33 cellular contexts compared by ENCODE assay signal in genomic region chr6:29564875-29565274, GRCh38. TPM values are rescaled to one million over a fixed set of nuclear protein-coding genes. Genes with fewer than 3 reads are reported as not detected.
DNase-seq lines count a peak whose midpoint lies in the region; ATAC-seq, FAIRE-seq and TF ChIP-seq lines count a peak whose summit lies in the region.
"Had no signal": no experiment of that assay in that cellular context is flagged by ENCODE, and none has a peak within 500 bp of the region (broad histone marks: within the 10 kb centered on the region; RNA-seq: fewer than 3 reads in every experiment).

No MANE protein-coding gene starts in this region.

- H3K9me3 ChIP-seq in RWPE2 (ENCODE audit: severe bottlenecking) = no peaks in the 10 kb centered on the region
- H3K9me3 ChIP-seq in H1 (ENCODE audit: insufficient read depth in 2 of 2, low read depth in 1 of 2, low read length in 1 of 2) = no peaks in the 10 kb centered on the region
- no peaks in the 10 kb centered on the region for H3K9me3 ChIP-seq in psoas muscle
- H3K9me3 ChIP-seq in MG63 = no peaks in the 10 kb centered on the region
- H3K9me3 ChIP-seq: esophagus muscularis mucosa, heart right ventricle, pancreas had no signal

- DNase-seq in GM10248 (ENCODE audit: extremely low spot score) (peak; percentile 22), RWPE2 (ENCODE audit: low spot score) (no peak), H1 (ENCODE audit: low read depth in 1 of 2, low spot score in 2 of 2) (no peak), psoas muscle (no peak), MG63 (no peak), NCI-H187 treated with DMSO at 0.1 percent for 48 hours (lab: John Stamatoyannopoulos, UW) (no peak)
- DNase-seq: activated CD4-positive, alpha-beta T cell treated with anti-CD3 and anti-CD28 coated beads for 4 hours; activated T-cell treated with anti-CD3 and anti-CD28 coated beads for 4 hours; anterior cingulate cortex; C1 segment of cervical spinal cord; cortex of kidney; endodermal cell; foreskin keratinocyte; heart right ventricle; KG1; left cardiac atrium; NCI-H1417 treated with DMSO at 0.1 percent for 48 hours; NCI-H345; pancreas; stimulated activated CD4-positive, alpha-beta T cell treated with anti-CD3 and anti-CD28 coated beads, Interleukin-2, amount 100 ng/mL, for 48 hours; T-helper 2 cell had no signal

- no peak overlapping the region for H2BK120ac ChIP-seq in H1 (replicated peaks; ENCODE audit: low read depth, low read length)

- no peak overlapping the region for H3K18ac ChIP-seq in H1 (ENCODE audit: extremely low read depth, low read length)

- peaks cover 21% of the 10 kb centered on the region for H3K27me3 ChIP-seq in RWPE2 (ENCODE audit: insufficient read depth, poor library complexity, severe bottlenecking)
- H3K27me3 ChIP-seq in H1 (replicated peaks in 1 of 4; ENCODE audit: control insufficient read depth in 3 of 4, extremely low read depth in 1 of 4, insufficient read depth in 3 of 4, low read length in 3 of 4) = no peaks in the 10 kb centered on the region
- H3K27me3 ChIP-seq in psoas muscle (ENCODE audit: insufficient read depth in 3 of 3, low read length in 2 of 3) = peaks cover 0 to 4% (median 0%) of the 10 kb centered on the region in 3 donors
- no peaks in the 10 kb centered on the region for H3K27me3 ChIP-seq in MG63

- TF ChIP-seq CTCF in GM10248 (IDR thresholded peaks at IDR 0.05; ENCODE audit: control extremely low read depth, extremely low read depth, low read depth, missing control alignments) = no peak
- TF ChIP-seq CTCF in RWPE2 (IDR thresholded peaks at IDR 0.05; ENCODE audit: poor library complexity, severe bottlenecking) = no peak
- no peak for TF ChIP-seq CTCF in H1 (IDR thresholded peaks at IDR 0.05; ENCODE audit: control extremely low read depth in 1 of 3, insufficient read depth in 1 of 3, low read depth in 1 of 3, low read length in 3 of 3)
- TF ChIP-seq CTCF in psoas muscle (IDR thresholded peaks at IDR 0.05) = no peak

- H3K79me1 ChIP-seq in H1 (ENCODE audit: low read depth, low read length) = no peaks in the 10 kb centered on the region

- CTCF ChIA-PET in GM10248 (lab: Yijun Ruan, JAX) (interaction anchor here (1.1 to 1.7 kb wide), 2 partner anchors 13 to 24 kb away, joined by 3 read pairs; no protein-coding TSS in a partner anchor), H1 (lab: Charles Lee; ENCODE audit: partially characterized antibody) (interaction anchor here (1.3 kb wide), 1 partner anchor 24 kb away, joined by 4 read pairs; no protein-coding TSS in a partner anchor)

- H3K9ac ChIP-seq in H1 (replicated peaks in 1 of 4; ENCODE audit: extremely low read depth in 1 of 4, low read depth in 3 of 4, low read length in 3 of 4) = no peak overlapping the region

- FAIRE-seq in H1 (lab: Jason Lieb, UNC) = no peak
- FAIRE-seq: GM12891, pancreas had no signal

- no peaks in the 10 kb centered on the region for H3K4me1 ChIP-seq in RWPE2 (ENCODE audit: insufficient read depth, poor library complexity, severe bottlenecking)
- H3K4me1 ChIP-seq in H1 (replicated peaks in 1 of 4; ENCODE audit: control insufficient read depth in 3 of 4, insufficient read depth in 4 of 4, low read length in 3 of 4) = peaks cover 0 to under 1% (median 0%) of the 10 kb centered on the region in 4 experiments; a peak in 1 of 7 replicates
- H3K4me1 ChIP-seq in psoas muscle = no peaks in the 10 kb centered on the region
- H3K4me1 ChIP-seq: esophagus muscularis mucosa, foreskin keratinocyte had no signal

- H3K27ac ChIP-seq in RWPE2 (ENCODE audit: poor library complexity, severe bottlenecking) = no peak overlapping the region
- no peak overlapping the region for H3K27ac ChIP-seq in H1 (ENCODE audit: low read depth, low read length)
- no peak overlapping the region for H3K27ac ChIP-seq in psoas muscle
- H3K27ac ChIP-seq: esophagus muscularis mucosa, foreskin keratinocyte, heart right ventricle, pancreas had no signal

- no peak overlapping the region for H3K4me3 ChIP-seq in RWPE2 (ENCODE audit: severe bottlenecking)
- no peak overlapping the region for H3K4me3 ChIP-seq in H1 (ENCODE audit: extremely low read depth in 1 of 4, insufficient read depth in 2 of 4, low read depth in 3 of 4, low read length in 4 of 4)
- H3K4me3 ChIP-seq in psoas muscle = no peak overlapping the region
- H3K4me3 ChIP-seq in MG63 = no peak overlapping the region
- H3K4me3 ChIP-seq: esophagus muscularis mucosa, GM23338, heart right ventricle, pancreas had no signal

- ATAC-seq in GM19395 (IDR thresholded peaks at IDR 0.05; ENCODE audit: unreplicated experiment) (peak; percentile 58), RWPE2 (ENCODE audit: low read depth) (0 out of 3 replicates have a peak, but pooled peaks have one; percentile 35), psoas muscle (no peak), GM18858 (IDR thresholded peaks at IDR 0.05; ENCODE audit: unreplicated experiment) (no peak)
- ATAC-seq: activated naive CD4-positive, alpha-beta T cell treated with anti-CD3 and anti-CD28 coated beads, Interleukin-2, amount 50 U/mL, for 72 hours; foreskin keratinocyte; GM23338; heart right ventricle; left cardiac atrium; pancreas had no signal

- no peaks in the 10 kb centered on the region for H4K20me1 ChIP-seq in H1 (replicated peaks in 1 of 2; ENCODE audit: control insufficient read depth in 1 of 2, insufficient read depth in 2 of 2, low read length in 2 of 2)

- no peak overlapping the region for H4K5ac ChIP-seq in H1 (ENCODE audit: insufficient read length, low read depth, low read length)

- no peak overlapping the region for H3K14ac ChIP-seq in H1 (ENCODE audit: insufficient read length)

- no peak for TF ChIP-seq POLR2A in H1 (IDR thresholded peaks at IDR 0.05; ENCODE audit: control extremely low read depth in 1 of 2, low read depth in 2 of 2, low read length in 2 of 2)

- H4K8ac ChIP-seq in H1 (ENCODE audit: extremely low read depth, insufficient read depth, low read length) = no peak overlapping the region

- TF ChIP-seq RAD21 in H1 (IDR thresholded peaks at IDR 0.05 in 1 of 2, conservative IDR thresholded peaks at IDR 0.05 in 1 of 2; ENCODE audit: low read depth in 2 of 2, low read length in 2 of 2) = no peak

- no peak overlapping the region for H3K4me2 ChIP-seq in H1 (ENCODE audit: insufficient read depth in 1 of 2, low read depth in 2 of 2, low read length in 2 of 2)
- H3K4me2 ChIP-seq: GM23338 had no signal

- no peak overlapping the region for H2AK5ac ChIP-seq in H1 (ENCODE audit: low read depth, low read length)

- H2AFZ ChIP-seq in H1 (ENCODE audit: low read length) = no peak overlapping the region

- H3K23ac ChIP-seq in H1 (ENCODE audit: insufficient read length) = no peak overlapping the region

- no peak overlapping the region for H3K4ac ChIP-seq in H1 (replicated peaks; ENCODE audit: insufficient read length, low read depth, low read length)

- intact Hi-C loops in psoas muscle (cut with DNase I) = no loop called here

- no peak overlapping the region for H3K56ac ChIP-seq in H1 (replicated peaks; ENCODE audit: insufficient read length, low read depth, low read length)

- H3K79me2 ChIP-seq in H1 (ENCODE audit: control insufficient read depth in 1 of 2, insufficient read depth in 2 of 2, low read length in 2 of 2) = no peaks in the 10 kb centered on the region

- no peak overlapping the region for H2BK12ac ChIP-seq in H1 (ENCODE audit: low read depth, low read length)

- POLR2A ChIA-PET in GM10248 (lab: Yijun Ruan, JAX) = no interaction called here
- POLR2A ChIA-PET in H1 (lab: Charles Lee; ENCODE audit: partially characterized antibody) = no interaction called here

- H4K91ac ChIP-seq in H1 (replicated peaks; ENCODE audit: insufficient read length, low read length) = no peak overlapping the region

- H2BK5ac ChIP-seq in H1 (ENCODE audit: low read depth, low read length) = no peak overlapping the region

- no peak overlapping the region for H2BK15ac ChIP-seq in H1 (ENCODE audit: low read length)

- no peaks in the 10 kb centered on the region for H3K23me2 ChIP-seq in H1 (ENCODE audit: low read depth, low read length)

- H3K36me3 ChIP-seq in RWPE2 (ENCODE audit: low read depth) = no peaks in the 10 kb centered on the region
- H3K36me3 ChIP-seq in H1 (ENCODE audit: control insufficient read depth in 2 of 4, insufficient read depth in 4 of 4, low read length in 3 of 4) = no peaks in the 10 kb centered on the region
- H3K36me3 ChIP-seq in psoas muscle (ENCODE audit: insufficient read depth in 1 of 2, low read depth in 1 of 2) = no peaks in the 10 kb centered on the region
- H3K36me3 ChIP-seq in MG63 = no peaks in the 10 kb centered on the region
- H3K36me3 ChIP-seq: esophagus muscularis mucosa, heart right ventricle, pancreas had no signal

- H2BK20ac ChIP-seq in H1 (ENCODE audit: low read length) = no peak overlapping the region

- no peak for TF ChIP-seq EP300 in H1 (IDR thresholded peaks at IDR 0.05; ENCODE audit: borderline replicate concordance in 1 of 2, low read depth in 2 of 2, low read length in 2 of 2)

TF ChIP-seq in H1, 55 proteins besides CTCF, POLR2A, EP300 and RAD21 (continues in another document):
- no peak for TF ChIP-seq HDAC2 (IDR thresholded peaks at IDR 0.05; ENCODE audit: borderline replicate concordance in 1 of 2, low read depth in 2 of 2, low read length in 2 of 2)

RNA-seq across cellular contexts. Expression of gene UBD, which starts 5.3 kb away (rescaled TPM):
- total RNA-seq in H1 (2021; fragmentation: NEBNext Ultra II Directional; extraction: Animal tissue kit (Norgen Biotek cat#: 25700)) = not detected in 2 replicates
- polyA plus RNA-seq in H1 (2011; rRNA removed) (0.23 TPM in 1 of 2 replicates, not detected in the other), psoas muscle (under 1 TPM in 2 of 3 donors, not detected in 1; 0.23 to 0.30 TPM)
- polyA plus RNA-seq in H1 (2011; cell fraction: cytosol; rRNA removed) = 0.14 TPM
- polyA plus RNA-seq in H1 (2011; cell fraction: nucleus; rRNA removed) = not detected
- 0.29 to 0.54 TPM (median 0.32 TPM) in 3 of 4 replicates, not detected in the other for polyA plus RNA-seq in H1 (2012, experiment 1 of 2)
- polyA plus RNA-seq in H1 (2012, experiment 2 of 2) = not detected
- not detected for polyA plus RNA-seq in H1 (2013, experiment 1 of 2)
- polyA plus RNA-seq in H1 (2013, experiment 2 of 2) = not detected
- polyA minus RNA-seq in H1 (2011; rRNA and poly(A)+ RNA removed) = 0.16 TPM in 1 of 2 replicates, not detected in the other
- not detected for polyA minus RNA-seq in H1 (2011; cell fraction: cytosol; rRNA and poly(A)+ RNA removed)
- polyA minus RNA-seq in H1 (2011; cell fraction: nucleus; rRNA and poly(A)+ RNA removed) = not detected
- total RNA-seq in psoas muscle = under 1 TPM in 2 of 4 donors, not detected in 2; 0.25 to 0.26 TPM
- not detected in 2 replicates for total RNA-seq in MG63 (2014; rRNA removed; shearing (Covaris generic); ENCODE audit: low replicate concordance)
- total RNA-seq: cardiac septum, endodermal cell, foreskin keratinocyte, GM23338, HT-29, left cardiac atrium, neural crest cell, OCI-LY7 had no signal
- polyA plus RNA-seq: foreskin keratinocyte, GM23338 had no signal

RNA-seq across cellular contexts. Expression of gene OR2H2, which starts 20.0 kb away (rescaled TPM):
- not detected in 2 replicates for total RNA-seq in H1 (2021; fragmentation: NEBNext Ultra II Directional; extraction: Animal tissue kit (Norgen Biotek cat#: 25700))
- polyA plus RNA-seq in H1 (2011; rRNA removed) = not detected in 2 replicates
- polyA plus RNA-seq in H1 (2011; cell fraction: cytosol; rRNA removed) = not detected
- not detected for polyA plus RNA-seq in H1 (2011; cell fraction: nucleus; rRNA removed)
- polyA plus RNA-seq in H1 (2012, experiment 1 of 2) = 1.3 to 1.7 TPM (median 1.6 TPM) in 4 replicates
- polyA plus RNA-seq in H1 (2012, experiment 2 of 2) = not detected
- not detected for polyA plus RNA-seq in H1 (2013, experiment 1 of 2)
- polyA plus RNA-seq in H1 (2013, experiment 2 of 2) = not detected
- polyA minus RNA-seq in H1 (2011; rRNA and poly(A)+ RNA removed) = not detected in 2 replicates
- not detected for polyA minus RNA-seq in H1 (2011; cell fraction: cytosol; rRNA and poly(A)+ RNA removed)
- polyA minus RNA-seq in H1 (2011; cell fraction: nucleus; rRNA and poly(A)+ RNA removed) = not detected
- not detected for total RNA-seq in psoas muscle
- polyA plus RNA-seq in psoas muscle = not detected
- not detected in 2 replicates for total RNA-seq in MG63 (2014; rRNA removed; shearing (Covaris generic); ENCODE audit: low replicate concordance)
- total RNA-seq: activated naive CD4-positive, alpha-beta T cell treated with anti-CD3 and anti-CD28 coated beads, Interleukin-2, amount 50 U/mL, for 72 hours; cardiac septum; endodermal cell; esophagus muscularis mucosa; foreskin keratinocyte; GM23338; heart right ventricle; HT-29; left cardiac atrium; lung microvascular endothelial cell; neural crest cell; OCI-LY7; pancreas; subcutaneous adipose tissue had no signal
- polyA plus RNA-seq: foreskin keratinocyte, heart right ventricle, pancreas had no signal

Comparison
In these comparisons a context has a peak if more than half of its experiments do, and no peak if none do; other contexts are left out.
1. ATAC-seq: peak in GM19395 (single experiment) and RWPE2 (single experiment); none in psoas muscle (0 of 4) and GM18858 (single experiment).